Comparison of ENCODE assay signal across 9 cellular contexts in the genomic region with DNA sequence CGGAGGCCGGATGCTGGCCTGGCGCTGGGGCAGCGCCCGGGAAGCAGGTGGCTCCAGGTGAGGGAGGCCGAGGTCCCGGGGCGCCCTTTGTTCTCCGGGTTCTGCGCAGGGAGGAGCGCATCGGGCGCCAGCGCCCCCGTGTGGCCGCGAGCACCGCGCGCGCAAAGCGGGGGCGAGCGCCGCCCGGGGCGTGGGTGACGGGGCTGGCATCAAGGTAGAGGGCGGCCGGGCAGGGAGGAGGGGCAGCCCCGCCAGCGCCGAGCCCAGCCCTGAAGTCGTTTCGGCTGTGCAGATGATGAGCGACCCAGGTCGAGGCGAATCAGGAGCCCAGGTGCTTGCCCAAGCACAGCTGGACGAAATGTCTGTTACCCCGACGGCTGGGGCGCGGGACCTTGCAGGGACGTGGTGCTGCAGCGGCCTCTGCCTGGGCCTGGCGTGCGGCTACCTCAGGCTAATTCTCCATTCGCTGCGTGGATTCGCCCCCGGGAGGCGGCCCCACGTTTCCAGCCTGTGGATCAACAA. TPM values are rescaled to one million over a fixed set of nuclear protein-coding genes. Genes with fewer than 3 reads are reported as not detected.
A peak's percentile ranks its signal among the peaks of the same experiment; 100 is the strongest.
DNase-seq lines count a peak whose midpoint lies in the region; ATAC-seq and TF ChIP-seq lines count a peak whose summit lies in the region.
"Had no signal": no experiment of that assay in that cellular context is flagged by ENCODE, and none has a peak within 500 bp of the region (broad histone marks: within the 10 kb centered on the region; RNA-seq: fewer than 3 reads in every experiment).

No MANE protein-coding gene starts in this region.

- no peaks in the 10 kb centered on the region for H3K9me3 Mint-ChIP-seq in CD4-positive, alpha-beta T cell
- H3K9me3 Mint-ChIP-seq in activated naive CD8-positive, alpha-beta T cell treated with anti-CD3 and anti-CD28 coated beads, Interleukin-2, amount 50 U/mL, for 24 hours, result no peaks in the 10 kb centered on the region

- CTCF ChIA-PET in CD4-positive, alpha-beta T cell (lab: Charles Lee), result no interaction called here

- no peak for TF ChIP-seq POLR2A in lower leg skin (IDR thresholded peaks at IDR 0.05)

- H3K36me3 Mint-ChIP-seq in CD4-positive, alpha-beta T cell (ENCODE audit: low read depth), result no peaks in the 10 kb centered on the region
- H3K36me3 Mint-ChIP-seq in activated naive CD8-positive, alpha-beta T cell treated with anti-CD3 and anti-CD28 coated beads, Interleukin-2, amount 50 U/mL, for 24 hours (ENCODE audit: low read depth), result no peaks in the 10 kb centered on the region

- WGBS in lower leg skin, 2 donors, result 8 to 9% methylated on average over 37 to 51 of the region's 53 CpGs

- POLR2A ChIA-PET in CD4-positive, alpha-beta T cell (lab: Charles Lee), result no interaction called here

- no peak overlapping the region for H3K4me3 Mint-ChIP-seq in CD4-positive, alpha-beta T cell
- no peak overlapping the region for H3K4me3 Mint-ChIP-seq in activated naive CD8-positive, alpha-beta T cell treated with anti-CD3 and anti-CD28 coated beads, Interleukin-2, amount 50 U/mL, for 24 hours

- H3K27me3 Mint-ChIP-seq in CD4-positive, alpha-beta T cell, result peaks cover 63% of the 10 kb centered on the region
- H3K27me3 Mint-ChIP-seq in activated naive CD8-positive, alpha-beta T cell treated with anti-CD3 and anti-CD28 coated beads, Interleukin-2, amount 50 U/mL, for 24 hours, result peaks cover 30% of the 10 kb centered on the region

- H3K36me3 ChIP-seq in MG63, result no peaks in the 10 kb centered on the region
- H3K36me3 ChIP-seq: SJSA1 had no signal

- peak; percentile 40 for TF ChIP-seq CTCF in CD4-positive, alpha-beta T cell (IDR thresholded peaks at IDR 0.05)
- TF ChIP-seq CTCF in lower leg skin (IDR thresholded peaks at IDR 0.05), result no peak

- no peaks in the 10 kb centered on the region for H3K9me3 ChIP-seq in CD4-positive, alpha-beta T cell (ENCODE audit: control insufficient read depth, low read length)
- no peaks in the 10 kb centered on the region for H3K9me3 ChIP-seq in MG63
- H3K9me3 ChIP-seq in iPS-18c (ENCODE audit: control insufficient read depth, insufficient read depth, low read length), result no peaks in the 10 kb centered on the region
- H3K9me3 ChIP-seq: SJSA1 had no signal

- ATAC-seq in CD4-positive, alpha-beta T cell (ENCODE audit: poor library complexity), result no peak
- peak; percentile 76 for ATAC-seq in GM19467 (IDR thresholded peaks at IDR 0.05; ENCODE audit: unreplicated experiment)
- ATAC-seq in activated naive CD8-positive, alpha-beta T cell treated with anti-CD3 and anti-CD28 coated beads, Interleukin-2, amount 50 U/mL, for 24 hours, result peak; percentile 62

- intact Hi-C loops in CD4-positive, alpha-beta T cell (cut with DNase I, micrococcal nuclease), result loop anchor here in 1 of 2 experiments (5.0 kb wide), 1 partner anchor 666 kb away; no protein-coding TSS in a partner anchor
- intact Hi-C loops in lower leg skin (cut with DNase I; ENCODE audit: low total_unique reads), result loop anchor here (5.0 kb wide), 1 partner anchor 661 kb away; no protein-coding TSS in a partner anchor

- H3K27me3 ChIP-seq in CD4-positive, alpha-beta T cell (ENCODE audit: control insufficient read depth, insufficient read depth, low read length), result peaks cover 23% of the 10 kb centered on the region
- no peaks in the 10 kb centered on the region for H3K27me3 ChIP-seq in MG63
- H3K27me3 ChIP-seq: SJSA1 had no signal

- H3K4me1 Mint-ChIP-seq in CD4-positive, alpha-beta T cell (ENCODE audit: low read depth), result no peaks in the 10 kb centered on the region
- no peaks in the 10 kb centered on the region for H3K4me1 Mint-ChIP-seq in activated naive CD8-positive, alpha-beta T cell treated with anti-CD3 and anti-CD28 coated beads, Interleukin-2, amount 50 U/mL, for 24 hours

- H3K4me3 ChIP-seq in MG63 (no peak overlapping the region), iPS-18c (ENCODE audit: insufficient read depth, low read depth, low read length) (peak overlapping the region; percentile 28), lower leg skin (ENCODE audit: low read depth, poor library complexity, severe bottlenecking) (no peak overlapping the region)
- H3K4me3 ChIP-seq: SJSA1 had no signal

- peak in 1 of 10 experiments; percentile 7 for DNase-seq in CD4-positive, alpha-beta T cell
- DNase-seq in MG63 (peak; percentile 32), lower leg skin (ENCODE audit: low spot score in 2 of 2) (no peak), SW 1271 (lab: John Stamatoyannopoulos, UW) (no peak)
- peak; percentile 40 for DNase-seq in activated naive CD8-positive, alpha-beta T cell treated with anti-CD3 and anti-CD28 coated beads, Interleukin-2, amount 50 U/mL, for 24 hours
- peak; percentile 11 for DNase-seq in stimulated activated CD4-positive, alpha-beta T cell treated with anti-CD3 and anti-CD28 coated beads, Interleukin-12 subunit alpha, Interleukin-12 subunit beta, amount 100 ng/mL, for 24 hours (ENCODE audit: low read depth in 2 of 2)

- H3K27ac ChIP-seq in CD4-positive, alpha-beta T cell (ENCODE audit: low read depth, low read length), result no peak overlapping the region
- H3K27ac ChIP-seq: SJSA1 had no signal

- no peak overlapping the region for H3K27ac Mint-ChIP-seq in CD4-positive, alpha-beta T cell
- no peak overlapping the region for H3K27ac Mint-ChIP-seq in activated naive CD8-positive, alpha-beta T cell treated with anti-CD3 and anti-CD28 coated beads, Interleukin-2, amount 50 U/mL, for 24 hours

RNA-seq across cellular contexts. Expression of a gene that starts 10.5 kb away (rescaled TPM):
- under 1 TPM; 0.14 to 0.22 TPM for total RNA-seq in CD4-positive, alpha-beta T cell
- 6.3 and 9.0 TPM in 2 replicates for total RNA-seq in MG63 (2014; rRNA removed; shearing (Covaris generic); ENCODE audit: low replicate concordance)
- 100 to 1,000 TPM; 123 to 179 (median 148) TPM for total RNA-seq in lower leg skin

Comparison
In these comparisons a context has a peak if more than half of its experiments do, and no peak if none do; other contexts are left out.
1. DNase-seq: peak in MG63 (single experiment), activated naive CD8-positive, alpha-beta T cell treated with anti-CD3 and anti-CD28 coated beads, Interleukin-2, amount 50 U/mL, for 24 hours (single experiment) and stimulated activated CD4-positive, alpha-beta T cell treated with anti-CD3 and anti-CD28 coated beads, Interleukin-12 subunit alpha, Interleukin-12 subunit beta, amount 100 ng/mL, for 24 hours (2 of 2); none in lower leg skin (0 of 2) and SW 1271 (0 of 2).
2. RNA of a gene that starts 10.5 kb away (total RNA-seq): 123 to 179 TPM in lower leg skin; 6.3 to 9.0 TPM in MG63 and 0.14 to 0.22 TPM in CD4-positive, alpha-beta T cell; every median in the first group is over 10 times any median in the second.